ENCODE assay signal across 12 cellular contexts in genomic region chr14:42214981-42215491, GRCh38.
DNase-seq lines count a peak whose midpoint lies in the region; ATAC-seq and TF ChIP-seq lines count a peak whose summit lies in the region.
"Had no signal": no experiment of that assay in that cellular context is flagged by ENCODE, and none has a peak within 500 bp of the region (broad histone marks: within the 10 kb centered on the region; RNA-seq: fewer than 3 reads in every experiment).

No MANE protein-coding gene starts in this region.

- H3K4me3 Mint-ChIP-seq in natural killer cell: no peak overlapping the region
- H3K4me3 Mint-ChIP-seq in type B pancreatic cell: no peak overlapping the region
- H3K4me3 Mint-ChIP-seq: activated naive CD8-positive, alpha-beta T cell treated with anti-CD3 and anti-CD28 coated beads, Interleukin-2, amount 10 ng/mL, durations not matched to agents 7 days and 5 days; CD4-positive, alpha-beta T cell; stimulated activated naive CD8-positive, alpha-beta T cell treated with anti-CD3 and anti-CD28 coated beads, Interleukin-15, Interleukin-2, amounts not matched to agents 100 ng/mL and 50 ng/mL, for 24 hours had no signal

- ATAC-seq in natural killer cell: no peak
- ATAC-seq in HG03196 (IDR thresholded peaks at IDR 0.05; ENCODE audit: unreplicated experiment): no peak

- H3K27ac Mint-ChIP-seq in natural killer cell (no peak overlapping the region), type B pancreatic cell (no peak overlapping the region)
- H3K27ac Mint-ChIP-seq: activated naive CD8-positive, alpha-beta T cell treated with anti-CD3 and anti-CD28 coated beads, Interleukin-2, amount 10 ng/mL, durations not matched to agents 7 days and 5 days; CD4-positive, alpha-beta T cell; stimulated activated naive CD8-positive, alpha-beta T cell treated with anti-CD3 and anti-CD28 coated beads, Interleukin-15, Interleukin-2, amounts not matched to agents 100 ng/mL and 50 ng/mL, for 24 hours had no signal

- TF ChIP-seq CTCF in natural killer cell (IDR thresholded peaks at IDR 0.05) (no peak), type B pancreatic cell (conservative IDR thresholded peaks at IDR 0.05) (no peak)

- H3K36me3 Mint-ChIP-seq in natural killer cell (no peaks in the 10 kb centered on the region), type B pancreatic cell (no peaks in the 10 kb centered on the region)
- H3K36me3 Mint-ChIP-seq: activated naive CD8-positive, alpha-beta T cell treated with anti-CD3 and anti-CD28 coated beads, Interleukin-2, amount 10 ng/mL, durations not matched to agents 7 days and 5 days had no signal

- H3K9me3 Mint-ChIP-seq in natural killer cell: peaks cover 3% of the 10 kb centered on the region in 2 donors
- no peaks in the 10 kb centered on the region for H3K9me3 Mint-ChIP-seq in type B pancreatic cell
- H3K9me3 Mint-ChIP-seq: stimulated activated naive CD8-positive, alpha-beta T cell treated with anti-CD3 and anti-CD28 coated beads, Interleukin-15, Interleukin-2, amounts not matched to agents 100 ng/mL and 50 ng/mL, for 24 hours had no signal

- no peaks in the 10 kb centered on the region for H3K4me1 Mint-ChIP-seq in natural killer cell
- no peaks in the 10 kb centered on the region for H3K4me1 Mint-ChIP-seq in type B pancreatic cell (ENCODE audit: unreplicated experiment)
- H3K4me1 Mint-ChIP-seq: activated naive CD8-positive, alpha-beta T cell treated with anti-CD3 and anti-CD28 coated beads, Interleukin-2, amount 10 ng/mL, durations not matched to agents 7 days and 5 days had no signal

- H3K27me3 Mint-ChIP-seq in natural killer cell (ENCODE audit: low read depth in 2 of 2) (no peaks in the 10 kb centered on the region), type B pancreatic cell (no peaks in the 10 kb centered on the region)
- H3K27me3 Mint-ChIP-seq: activated naive CD8-positive, alpha-beta T cell treated with anti-CD3 and anti-CD28 coated beads, Interleukin-2, amount 10 ng/mL, durations not matched to agents 7 days and 5 days; CD4-positive, alpha-beta T cell; stimulated activated naive CD8-positive, alpha-beta T cell treated with anti-CD3 and anti-CD28 coated beads, Interleukin-15, Interleukin-2, amounts not matched to agents 100 ng/mL and 50 ng/mL, for 24 hours had no signal

- intact Hi-C loops in natural killer cell (cut with micrococcal nuclease): no loop called here

- DNase-seq in A172 (ENCODE audit: low spot score) (peak; percentile 81), HK-2 (ENCODE audit: unreplicated experiment) (peak; percentile 35), amniotic epithelial cell (ENCODE audit: low read depth) (peak; percentile 82), kidney glomerular epithelial cell (lab: John Stamatoyannopoulos, UW) (peak; percentile 84), natural killer cell (no peak), type B pancreatic cell (ENCODE audit: extremely low spot score, unreplicated experiment) (no peak)
- DNase-seq in stimulated activated CD4-positive, alpha-beta T cell treated with anti-CD3 and anti-CD28 coated beads, Interleukin-12 subunit alpha, Interleukin-12 subunit beta, amount 100 ng/mL, for 4 hours: no peak
- DNase-seq: activated naive CD8-positive, alpha-beta T cell treated with anti-CD3 and anti-CD28 coated beads, Interleukin-2, amount 10 ng/mL, durations not matched to agents 7 days and 5 days; CD4-positive, alpha-beta T cell; NCI-H2171 treated with DMSO at 0.1 percent for 48 hours had no signal

Comparison
In these comparisons a context has a peak if more than half of its experiments do, and no peak if none do; other contexts are left out.
1. DNase-seq: peak in A172 (single experiment), HK-2 (single experiment), amniotic epithelial cell (single experiment) and kidney glomerular epithelial cell (single experiment); none in natural killer cell (single experiment), stimulated activated CD4-positive, alpha-beta T cell treated with anti-CD3 and anti-CD28 coated beads, Interleukin-12 subunit alpha, Interleukin-12 subunit beta, amount 100 ng/mL, for 4 hours (single experiment) and type B pancreatic cell (single experiment).